Comparison of ENCODE assay signal across 31 cellular contexts in genomic region chr17:13244511-13244910, GRCh38.
DNase-seq lines count a peak whose midpoint lies in the region; ATAC-seq, FAIRE-seq and TF ChIP-seq lines count a peak whose summit lies in the region.
"Had no signal": no experiment of that assay in that cellular context is flagged by ENCODE, and none has a peak within 500 bp of the region (broad histone marks: within the 10 kb centered on the region; RNA-seq: fewer than 3 reads in every experiment).

No MANE protein-coding gene starts in this region.

- no peak overlapping the region for H2BK120ac ChIP-seq in H1 (replicated peaks; ENCODE audit: low read depth, low read length)

- H3K36me3 Mint-ChIP-seq in MCF 10A (ENCODE audit: insufficient read depth, unreplicated experiment) (no peaks in the 10 kb centered on the region), endothelial cell (ENCODE audit: low read depth, unreplicated experiment) (no peaks in the 10 kb centered on the region)
- H3K36me3 Mint-ChIP-seq: brain; CD8-positive, alpha-beta memory T cell; stimulated activated effector memory CD8-positive, alpha-beta T cell treated with anti-CD3 and anti-CD28 coated beads, Interleukin-12 subunit alpha, Interleukin-12 subunit beta, amount 100 ng/mL, for 72 hours; type B pancreatic cell had no signal

- H2AFZ ChIP-seq in H1 (ENCODE audit: low read length) = peak overlapping the region; percentile 25; the same call in 1 of the 2 replicates

- no peak for TF ChIP-seq EP300 in H1 (IDR thresholded peaks at IDR 0.05; ENCODE audit: borderline replicate concordance in 1 of 2, low read depth in 2 of 2, low read length in 2 of 2)

- no peak overlapping the region for H3K56ac ChIP-seq in H1 (replicated peaks; ENCODE audit: insufficient read length, low read depth, low read length)

- H4K20me1 ChIP-seq in H1 (replicated peaks in 1 of 2; ENCODE audit: control insufficient read depth in 1 of 2, insufficient read depth in 2 of 2, low read length in 2 of 2) = no peaks in the 10 kb centered on the region

- H3K23me2 ChIP-seq in H1 (ENCODE audit: low read depth, low read length) = no peaks in the 10 kb centered on the region

- H3K9me3 ChIP-seq in breast epithelium (no peaks in the 10 kb centered on the region), H1 (ENCODE audit: insufficient read depth in 2 of 2, low read depth in 1 of 2, low read length in 1 of 2) (no peaks in the 10 kb centered on the region), uterus (no peaks in the 10 kb centered on the region)

- no peak overlapping the region for H2BK5ac ChIP-seq in H1 (ENCODE audit: low read depth, low read length)

- no peaks in the 10 kb centered on the region for H3K79me1 ChIP-seq in H1 (ENCODE audit: low read depth, low read length)

- H2AK5ac ChIP-seq in H1 (ENCODE audit: low read depth, low read length) = no peak overlapping the region

- H3K23ac ChIP-seq in H1 (ENCODE audit: insufficient read length) = no peak overlapping the region

- no peak for TF ChIP-seq RAD21 in H1 (IDR thresholded peaks at IDR 0.05 in 1 of 2, conservative IDR thresholded peaks at IDR 0.05 in 1 of 2; ENCODE audit: low read depth in 2 of 2, low read length in 2 of 2)

- H3K4me1 ChIP-seq in breast epithelium = no peaks in the 10 kb centered on the region
- H3K4me1 ChIP-seq in H1 (replicated peaks in 1 of 4; ENCODE audit: control insufficient read depth in 3 of 4, insufficient read depth in 4 of 4, low read length in 3 of 4) = no peaks in the 10 kb centered on the region
- H3K4me1 ChIP-seq in uterus = no peaks in the 10 kb centered on the region
- H3K4me1 ChIP-seq: adrenal gland, heart right ventricle had no signal

- no peak overlapping the region for H3K4ac ChIP-seq in H1 (replicated peaks; ENCODE audit: insufficient read length, low read depth, low read length)

- no peak overlapping the region for H2BK12ac ChIP-seq in H1 (ENCODE audit: low read depth, low read length)

- no peaks in the 10 kb centered on the region for H3K27me3 ChIP-seq in breast epithelium
- H3K27me3 ChIP-seq in H1 (replicated peaks in 1 of 4; ENCODE audit: control insufficient read depth in 3 of 4, extremely low read depth in 1 of 4, insufficient read depth in 3 of 4, low read length in 3 of 4) = no peaks in the 10 kb centered on the region
- H3K27me3 ChIP-seq in uterus = no peaks in the 10 kb centered on the region
- H3K27me3 ChIP-seq: adrenal gland had no signal

- no peak for TF ChIP-seq POLR2A in breast epithelium (IDR thresholded peaks at IDR 0.05)
- no peak for TF ChIP-seq POLR2A in H1 (IDR thresholded peaks at IDR 0.05; ENCODE audit: control extremely low read depth in 1 of 2, low read depth in 2 of 2, low read length in 2 of 2)
- TF ChIP-seq POLR2A in uterus (IDR thresholded peaks at IDR 0.05) = no peak

- POLR2A ChIA-PET in MCF 10A (lab: Yijun Ruan, JAX) = interaction anchor here (1.0 to 1.2 kb wide), 2 partner anchors 9 to 175 kb away, joined by 3 read pairs; no protein-coding TSS in a partner anchor
- POLR2A ChIA-PET in H1 (lab: Charles Lee; ENCODE audit: partially characterized antibody) = no interaction called here

- H3K4me2 ChIP-seq in H1 (ENCODE audit: insufficient read depth in 1 of 2, low read depth in 2 of 2, low read length in 2 of 2) = no peak overlapping the region

- H3K18ac ChIP-seq in H1 (ENCODE audit: extremely low read depth, low read length) = no peak overlapping the region

- H2BK20ac ChIP-seq in H1 (ENCODE audit: low read length) = no peak overlapping the region

- no peak overlapping the region for H3K14ac ChIP-seq in H1 (ENCODE audit: insufficient read length)

- FAIRE-seq in H1 (lab: Jason Lieb, UNC) = no peak
- FAIRE-seq: endothelial cell of umbilical vein, RCC 7860 had no signal

- no peaks in the 10 kb centered on the region for H3K79me2 ChIP-seq in H1 (ENCODE audit: control insufficient read depth in 1 of 2, insufficient read depth in 2 of 2, low read length in 2 of 2)

- H3K9ac ChIP-seq in H1 (replicated peaks in 1 of 4; ENCODE audit: extremely low read depth in 1 of 4, low read depth in 3 of 4, low read length in 3 of 4) = no peak overlapping the region

- CTCF ChIA-PET in MCF 10A (lab: Yijun Ruan, JAX) = interaction anchor here (0.7 kb wide), 1 partner anchor 50 kb away, joined by 4 read pairs; no protein-coding TSS in a partner anchor
- CTCF ChIA-PET in H1 (lab: Charles Lee; ENCODE audit: partially characterized antibody) = no interaction called here

- H3K27me3 Mint-ChIP-seq in MCF 10A (ENCODE audit: insufficient read depth, unreplicated experiment) (peaks cover 76% of the 10 kb centered on the region), endothelial cell (ENCODE audit: unreplicated experiment) (no peaks in the 10 kb centered on the region)
- H3K27me3 Mint-ChIP-seq: activated CD4-positive, alpha-beta memory T cell treated with anti-CD3 and anti-CD28 coated beads, Interleukin-2, amount 10 ng/mL, durations not matched to agents 7 days and 5 days; B cell; brain; type B pancreatic cell had no signal

- no peak for ATAC-seq in HG02840 (IDR thresholded peaks at IDR 0.05; ENCODE audit: low FRiP score, unreplicated experiment)
- ATAC-seq: HCT116; heart right ventricle; right cardiac atrium; stimulated activated effector memory CD8-positive, alpha-beta T cell treated with anti-CD3 and anti-CD28 coated beads, Interleukin-12 subunit alpha, Interleukin-12 subunit beta, amount 100 ng/mL, for 72 hours had no signal

- no TSS peak for BruUV-seq in MCF 10A (replicated peaks; lab: Mats Ljungman, UMichigan)

- intact Hi-C loops in MCF 10A (cut with micrococcal nuclease) = no loop called here
- intact Hi-C loops in breast epithelium (cut with DNase I; ENCODE audit: low total_unique reads) = no loop called here
- intact Hi-C loops in uterus (cut with DNase I; ENCODE audit: low total_unique reads) = no loop called here

- H4K91ac ChIP-seq in H1 (replicated peaks; ENCODE audit: insufficient read length, low read length) = no peak overlapping the region

- H3K9me3 Mint-ChIP-seq in MCF 10A (ENCODE audit: unreplicated experiment) = no peaks in the 10 kb centered on the region
- no peaks in the 10 kb centered on the region for H3K9me3 Mint-ChIP-seq in endothelial cell (ENCODE audit: unreplicated experiment)
- H3K9me3 Mint-ChIP-seq: activated CD4-positive, alpha-beta memory T cell treated with anti-CD3 and anti-CD28 coated beads, Interleukin-2, amount 10 ng/mL, durations not matched to agents 7 days and 5 days; activated T-helper 1 cell treated with anti-CD3 and anti-CD28 coated beads, Interleukin-12 subunit alpha, Interleukin-12 subunit beta, Interleukin-2, Interleukin-4 antibody, amounts not matched to agents 30 ng/mL and 10 ng/mL and 1 ng/mL, durations not matched to agents 14 hours and 24 hours and 36 hours; stimulated activated effector memory CD8-positive, alpha-beta T cell treated with anti-CD3 and anti-CD28 coated beads, Interleukin-12 subunit alpha, Interleukin-12 subunit beta, amount 100 ng/mL, for 72 hours had no signal

- DNase-seq in MCF 10A (ENCODE audit: unreplicated experiment) (peak; percentile 35), breast epithelium (ENCODE audit: low spot score in 2 of 2) (no peak), H1 (ENCODE audit: low read depth in 1 of 2, low spot score in 2 of 2) (no peak), myocyte (ENCODE audit: low read depth) (peak; percentile 12), uterus (no peak), T-helper 9 cell (no peak), endothelial cell (ENCODE audit: low spot score) (no peak)
- DNase-seq: activated CD4-positive, alpha-beta memory T cell treated with anti-CD3 and anti-CD28 coated beads, Interleukin-2, amount 10 ng/mL, durations not matched to agents 7 days and 5 days; activated CD4-positive, alpha-beta T cell treated with anti-CD3 and anti-CD28 coated beads for 1 hour; activated CD8-positive, alpha-beta memory T cell treated with anti-CD3 and anti-CD28 coated beads, Interleukin-2, amount 50 U/mL, for 48 hours; activated naive CD4-positive, alpha-beta T cell treated with anti-CD3 and anti-CD28 coated beads for 36 hours; adrenal gland; CD8-positive, alpha-beta memory T cell; foreskin melanocyte; heart right ventricle; Kasumi-1; NCI-H146; NCI-H2107; NCI-H748 treated with DMSO at 0.1 percent for 48 hours; right cardiac atrium; SHP77 treated with DMSO at 0.1 percent for 48 hours; stimulated activated CD4-positive, alpha-beta T cell treated with anti-CD3 and anti-CD28 coated beads, Interleukin-4, amount 100 ng/mL, for 4 hours had no signal

- H3K27ac ChIP-seq in breast epithelium = no peak overlapping the region
- no peak overlapping the region for H3K27ac ChIP-seq in H1 (ENCODE audit: low read depth, low read length)
- no peak overlapping the region for H3K27ac ChIP-seq in uterus
- H3K27ac ChIP-seq: adrenal gland, heart right ventricle had no signal

- H3K4me1 Mint-ChIP-seq in MCF 10A (ENCODE audit: insufficient read depth, unreplicated experiment) = no peaks in the 10 kb centered on the region
- H3K4me1 Mint-ChIP-seq in endothelial cell (ENCODE audit: unreplicated experiment) = no peaks in the 10 kb centered on the region
- H3K4me1 Mint-ChIP-seq: activated CD4-positive, alpha-beta memory T cell treated with anti-CD3 and anti-CD28 coated beads, Interleukin-2, amount 10 ng/mL, durations not matched to agents 7 days and 5 days; B cell; CD8-positive, alpha-beta memory T cell; stimulated activated effector memory CD8-positive, alpha-beta T cell treated with anti-CD3 and anti-CD28 coated beads, Interleukin-12 subunit alpha, Interleukin-12 subunit beta, amount 100 ng/mL, for 72 hours had no signal

- no peak overlapping the region for H4K8ac ChIP-seq in H1 (ENCODE audit: extremely low read depth, insufficient read depth, low read length)

- no peak overlapping the region for H3K4me3 Mint-ChIP-seq in MCF 10A (ENCODE audit: unreplicated experiment)
- no peak overlapping the region for H3K4me3 Mint-ChIP-seq in endothelial cell (ENCODE audit: unreplicated experiment)
- H3K4me3 Mint-ChIP-seq: activated CD4-positive, alpha-beta memory T cell treated with anti-CD3 and anti-CD28 coated beads, Interleukin-2, amount 10 ng/mL, durations not matched to agents 7 days and 5 days; activated naive CD4-positive, alpha-beta T cell treated with anti-CD3 and anti-CD28 coated beads for 36 hours; activated T-helper 1 cell treated with anti-CD3 and anti-CD28 coated beads, Interleukin-12 subunit alpha, Interleukin-12 subunit beta, Interleukin-2, Interleukin-4 antibody, amounts not matched to agents 30 ng/mL and 10 ng/mL and 1 ng/mL, durations not matched to agents 14 hours and 24 hours and 36 hours; B cell; brain; CD8-positive, alpha-beta memory T cell; stimulated activated effector memory CD8-positive, alpha-beta T cell treated with anti-CD3 and anti-CD28 coated beads, Interleukin-12 subunit alpha, Interleukin-12 subunit beta, amount 100 ng/mL, for 72 hours; type B pancreatic cell had no signal

- H3K36me3 ChIP-seq in breast epithelium (no peaks in the 10 kb centered on the region), H1 (ENCODE audit: control insufficient read depth in 2 of 4, insufficient read depth in 4 of 4, low read length in 3 of 4) (no peaks in the 10 kb centered on the region), uterus (no peaks in the 10 kb centered on the region)
- H3K36me3 ChIP-seq: adrenal gland, heart right ventricle had no signal

- H2BK15ac ChIP-seq in H1 (ENCODE audit: low read length) = no peak overlapping the region

- TF ChIP-seq CTCF in MCF 10A (IDR thresholded peaks at IDR 0.05; ENCODE audit: unreplicated experiment) (no peak), breast epithelium (IDR thresholded peaks at IDR 0.05) (no peak), H1 (IDR thresholded peaks at IDR 0.05; ENCODE audit: control extremely low read depth in 1 of 3, insufficient read depth in 1 of 3, low read depth in 1 of 3, low read length in 3 of 3) (no peak), uterus (IDR thresholded peaks at IDR 0.05) (no peak), endothelial cell (IDR thresholded peaks at IDR 0.05; ENCODE audit: unreplicated experiment) (no peak)

- H3K4me3 ChIP-seq in breast epithelium (no peak overlapping the region), H1 (ENCODE audit: extremely low read depth in 1 of 4, insufficient read depth in 2 of 4, low read depth in 3 of 4, low read length in 4 of 4) (no peak overlapping the region), uterus (no peak overlapping the region)
- H3K4me3 ChIP-seq: adrenal gland, heart right ventricle had no signal

- no peak overlapping the region for H4K5ac ChIP-seq in H1 (ENCODE audit: insufficient read length, low read depth, low read length)

- H3K27ac Mint-ChIP-seq in MCF 10A (ENCODE audit: low read depth, unreplicated experiment) = no peak overlapping the region
- H3K27ac Mint-ChIP-seq in endothelial cell (ENCODE audit: unreplicated experiment) = no peak overlapping the region
- H3K27ac Mint-ChIP-seq: activated CD4-positive, alpha-beta memory T cell treated with anti-CD3 and anti-CD28 coated beads, Interleukin-2, amount 10 ng/mL, durations not matched to agents 7 days and 5 days; activated naive CD4-positive, alpha-beta T cell treated with anti-CD3 and anti-CD28 coated beads for 36 hours; activated T-helper 1 cell treated with anti-CD3 and anti-CD28 coated beads, Interleukin-12 subunit alpha, Interleukin-12 subunit beta, Interleukin-2, Interleukin-4 antibody, amounts not matched to agents 30 ng/mL and 10 ng/mL and 1 ng/mL, durations not matched to agents 14 hours and 24 hours and 36 hours; B cell; brain; CD8-positive, alpha-beta memory T cell; stimulated activated effector memory CD8-positive, alpha-beta T cell treated with anti-CD3 and anti-CD28 coated beads, Interleukin-12 subunit alpha, Interleukin-12 subunit beta, amount 100 ng/mL, for 72 hours; type B pancreatic cell had no signal

- WGBS in H1 (ENCODE audit: extremely low coverage in 1 of 2, insufficient coverage in 1 of 2, insufficient read length in 1 of 2, insufficient replicate concordance in 2 of 2, low coverage in 1 of 2, low lambda C conversion rate in 2 of 2, missing lambda C conversion rate in 1 of 2), 2 experiments = 92% methylated on average over 5 of the region's 5 CpGs; no CpG with 5 or more reads in 1 of the 2 experiments

Comparison
In these comparisons a context has a peak if more than half of its experiments do, and no peak if none do; other contexts are left out.
1. DNase-seq: peak in MCF 10A (single experiment) and myocyte (single experiment); none in breast epithelium (0 of 2), H1 (0 of 2), uterus (0 of 2), T-helper 9 cell (single experiment) and endothelial cell (single experiment).